In genomic region chr4:17921451-17921850, GRCh38 we compare ENCODE assay signal across 17 cellular contexts.
A peak's percentile ranks its signal among the peaks of the same experiment; 100 is the strongest.
DNase-seq lines count a peak whose midpoint lies in the region.
"Had no signal": no experiment of that assay in that cellular context is flagged by ENCODE, and none has a peak within 500 bp of the region (broad histone marks: within the 10 kb centered on the region; RNA-seq: fewer than 3 reads in every experiment).

No MANE protein-coding gene starts in this region.

- DNase-seq in ACHN = peak; percentile 7
- peak; percentile 3 for DNase-seq in glomerular visceral epithelial cell (ENCODE audit: extremely low spot score)
- peak; percentile 14 for DNase-seq in kidney glomerular epithelial cell (lab: John Stamatoyannopoulos, UW)
- peak; percentile 74 for DNase-seq in renal cortical epithelial cell (ENCODE audit: low read depth)
- no peak for DNase-seq in GM03348 (ENCODE audit: low spot score)
- DNase-seq in HUDEP-2 (lab: John Stamatoyannopoulos, UW; ENCODE audit: unreplicated experiment in 76 of 76) = no peak
- no peak for DNase-seq in NCI-H1930 (lab: John Stamatoyannopoulos, UW)
- DNase-seq: BE2C; C1 segment of cervical spinal cord; CD4-positive, alpha-beta memory T cell; CD4-positive, CD25-positive, alpha-beta regulatory T cell; CD8-positive, alpha-beta memory T cell; COR-L47; DMS 273 treated with DMSO at 0.1 percent for 48 hours; DMS153; DMS53; DMS79 treated with DMSO at 0.1 percent for 48 hours had no signal

- in situ Hi-C loops in ACHN (cut with HindIII; ENCODE audit: low pct_ligation_motif_present, low pct_unique_long_range_greater_than_20kb, low sequenced_read_pairs) = no loop called here

Comparison
In these comparisons a context has a peak if more than half of its experiments do, and no peak if none do; other contexts are left out.
1. DNase-seq: peak in ACHN (single experiment), glomerular visceral epithelial cell (single experiment), kidney glomerular epithelial cell (single experiment) and renal cortical epithelial cell (single experiment); none in GM03348 (single experiment), HUDEP-2 (0 of 76) and NCI-H1930 (0 of 2).